1 cellular context compared by ENCODE assay signal in genomic region chr14:104819361-104819771, GRCh38.
TF ChIP-seq lines count a peak whose summit lies in the region.

No MANE protein-coding gene starts in this region.

TF ChIP-seq in HepG2, 621 proteins besides CTCF, POLR2A, EP300 and RAD21:
- TF ChIP-seq ETV6 (CRISPR knock-in tag; conservative IDR thresholded peaks at IDR 0.05) (no peak), AGO2 (optimal IDR thresholded peaks at IDR 0.05; ENCODE audit: low read depth, low read length) (peak; percentile 19), KLF9 (CRISPR knock-in tag; IDR thresholded peaks at IDR 0.05; ENCODE audit: low read depth) (no peak), SIX4 (CRISPR knock-in tag; IDR thresholded peaks at IDR 0.05) (no peak)
